26 cellular contexts compared by ENCODE assay signal in the genomic region with DNA sequence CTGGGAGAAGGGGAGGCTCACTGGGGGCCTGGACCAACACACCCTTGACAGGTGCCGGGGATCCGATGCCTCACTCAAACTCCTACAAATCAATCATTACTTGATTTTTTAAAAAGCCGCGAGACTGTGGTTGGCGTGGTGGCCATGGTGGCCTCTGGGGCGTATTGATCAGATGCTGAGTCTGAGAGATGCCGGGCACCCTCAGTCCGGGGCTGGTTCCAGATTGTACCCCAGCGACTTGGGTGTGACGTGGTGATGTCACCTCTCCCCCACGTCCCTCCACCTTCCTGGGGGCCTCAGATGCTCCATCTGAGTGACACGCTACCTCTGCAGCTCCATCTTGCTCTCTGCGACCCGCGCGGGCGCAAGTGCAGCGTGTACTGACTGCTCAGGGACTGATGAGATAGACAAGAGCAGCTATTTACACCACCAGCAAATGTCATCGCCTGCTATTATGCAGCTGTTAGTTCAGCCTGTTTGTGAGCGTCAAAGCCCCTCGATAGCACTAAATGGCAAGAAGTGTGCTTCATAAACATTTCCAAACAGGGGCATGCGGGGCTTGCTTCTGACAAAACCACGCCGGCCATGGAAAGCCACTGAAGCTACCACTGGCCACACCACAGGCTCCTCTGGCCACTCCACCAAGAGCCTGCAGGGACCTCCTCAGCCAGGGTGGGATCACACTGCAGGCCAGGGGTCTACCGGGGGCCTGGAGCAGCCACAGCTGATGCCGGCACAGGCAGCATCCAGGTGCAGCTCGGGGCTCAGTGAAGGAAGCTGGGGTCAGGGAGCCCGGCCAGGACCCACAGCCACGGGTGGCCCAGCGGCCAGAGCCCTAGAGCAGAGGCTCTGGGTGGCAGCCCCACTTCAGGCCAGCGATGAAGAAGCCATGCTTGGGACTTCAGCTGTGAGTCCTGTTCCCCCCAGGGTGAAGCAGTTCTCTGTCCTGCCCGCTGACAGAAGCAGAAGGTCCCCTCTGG. TPM values are rescaled to one million over a fixed set of nuclear protein-coding genes. Genes with fewer than 3 reads are reported as not detected.
"Had no signal": no experiment of that assay in that cellular context is flagged by ENCODE, and none has a peak within 500 bp of the region (broad histone marks: within the 10 kb centered on the region; RNA-seq: fewer than 3 reads in every experiment).

No MANE protein-coding gene starts in this region.

- H3K4me1 ChIP-seq: ascending aorta, body of pancreas, Peyer's patch had no signal

- ATAC-seq: activated CD8-positive, alpha-beta memory T cell treated with anti-CD3 and anti-CD28 coated beads, Interleukin-2, amount 10 ng/mL, durations not matched to agents 7 days and 5 days; activated naive CD4-positive, alpha-beta T cell treated with anti-CD3 and anti-CD28 coated beads, Interleukin-2, amount 50 U/mL, for 72 hours; activated naive CD8-positive, alpha-beta T cell treated with anti-CD3 and anti-CD28 coated beads, Interleukin-2, amount 50 U/mL, for 24 hours; body of pancreas; T-helper 17 cell; WTC11 had no signal

- H3K4me3 ChIP-seq: ascending aorta, body of pancreas, Peyer's patch had no signal

- H3K9me3 ChIP-seq: body of pancreas, Peyer's patch had no signal

- H3K27ac ChIP-seq: ascending aorta, body of pancreas, Peyer's patch, RWPE1 had no signal

- H3K36me3 ChIP-seq: ascending aorta, Peyer's patch had no signal

- DNase-seq: activated CD4-positive, alpha-beta T cell treated with anti-CD3 and anti-CD28 coated beads for 48 hours; activated CD4-positive, alpha-beta T cell treated with anti-CD3 and anti-CD28 coated beads, Interleukin-2, amount 50 U/mL, for 48 hours; activated CD4-positive, CD25-positive, alpha-beta regulatory T cell treated with anti-CD3 and anti-CD28 coated beads, Interleukin-2, amount 50 U/mL, for 72 hours; activated CD8-positive, alpha-beta memory T cell treated with anti-CD3 and anti-CD28 coated beads, Interleukin-2, amount 10 ng/mL, durations not matched to agents 7 days and 5 days; activated effector memory CD4-positive, alpha-beta T cell treated with Interleukin-2 at 50 U/mL for 16 hours; activated naive CD4-positive, alpha-beta T cell; activated naive CD8-positive, alpha-beta T cell treated with anti-CD3 and anti-CD28 coated beads, Interleukin-2, amount 50 U/mL, for 24 hours; activated T-cell treated with anti-CD3 and anti-CD28 coated beads, Interleukin-2, amount 50 U/mL, for 24 hours; amniotic stem cell; body of pancreas; Karpas-422; MM.1S; NCI-H1105; NCI-H1436; NCI-H187; NCI-H2081; NCI-H524; Peyer's patch; SIG-M5; T-helper 9 cell had no signal

- H3K27me3 ChIP-seq: ascending aorta, Peyer's patch had no signal

RNA-seq across cellular contexts. Expression of a gene that starts 50.1 kb away (rescaled TPM):
- total RNA-seq: activated naive CD4-positive, alpha-beta T cell treated with anti-CD3 and anti-CD28 coated beads, Interleukin-2, amount 50 U/mL, for 72 hours; activated T-helper 1 cell treated with anti-CD3 and anti-CD28 coated beads, Interleukin-12 subunit alpha, Interleukin-12 subunit beta, Interleukin-2, Interleukin-4 antibody, amounts not matched to agents 30 ng/mL and 10 ng/mL and 1 ng/mL, durations not matched to agents 14 hours and 24 hours and 36 hours; ascending aorta; body of pancreas; T-helper 17 cell had no signal
